1 cellular context compared by ENCODE assay signal in the genomic region with DNA sequence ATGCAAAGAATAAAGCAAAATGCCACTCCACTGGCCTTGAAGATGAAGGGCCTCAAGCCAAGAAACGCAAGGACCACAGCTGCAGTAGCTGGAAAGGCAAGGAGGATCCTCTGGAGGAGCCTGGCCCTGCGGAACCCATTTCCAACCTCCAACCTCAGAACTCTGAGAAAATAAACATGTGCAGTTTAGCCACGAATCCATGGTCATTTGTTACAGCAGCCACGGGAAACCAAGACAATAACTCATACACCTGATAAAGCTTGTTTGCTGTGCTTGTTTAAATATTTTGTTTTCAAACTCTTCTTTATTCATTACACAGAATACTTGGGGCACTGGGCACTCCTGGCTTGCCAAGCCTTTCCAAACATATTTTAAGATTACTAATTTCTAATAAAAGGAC.
TF ChIP-seq lines count a peak whose summit lies in the region.

No MANE protein-coding gene starts in this region.

TF ChIP-seq in HepG2, 621 proteins besides CTCF, POLR2A, EP300 and RAD21 (continued from another document):
- TF ChIP-seq ZNF224 (CRISPR knock-in tag; IDR thresholded peaks at IDR 0.05) (no peak), ZNF207 (IDR thresholded peaks at IDR 0.05; ENCODE audit: borderline replicate concordance) (no peak), SRSF9 (IDR thresholded peaks at IDR 0.05; ENCODE audit: borderline replicate concordance, insufficient read depth, low read depth, low read length, poor library complexity, severe bottlenecking) (no peak), SOX13 (IDR thresholded peaks at IDR 0.05) (no peak), SOX13 (CRISPR knock-in tag; conservative IDR thresholded peaks at IDR 0.05 in 1 of 2, IDR thresholded peaks at IDR 0.05 in 1 of 2) (peak in 1 of 2 experiments; percentile 71; a peak in 2 of 4 replicates), ZNF12 (CRISPR knock-in tag; IDR thresholded peaks at IDR 0.05) (peak; percentile 91), ZNF780A (CRISPR knock-in tag; IDR thresholded peaks at IDR 0.05) (no peak), MIXL1 (CRISPR knock-in tag; IDR thresholded peaks at IDR 0.05) (no peak), ZFP36L1 (CRISPR knock-in tag; IDR thresholded peaks at IDR 0.05) (no peak)
- TF ChIP-seq, protein P1, sequence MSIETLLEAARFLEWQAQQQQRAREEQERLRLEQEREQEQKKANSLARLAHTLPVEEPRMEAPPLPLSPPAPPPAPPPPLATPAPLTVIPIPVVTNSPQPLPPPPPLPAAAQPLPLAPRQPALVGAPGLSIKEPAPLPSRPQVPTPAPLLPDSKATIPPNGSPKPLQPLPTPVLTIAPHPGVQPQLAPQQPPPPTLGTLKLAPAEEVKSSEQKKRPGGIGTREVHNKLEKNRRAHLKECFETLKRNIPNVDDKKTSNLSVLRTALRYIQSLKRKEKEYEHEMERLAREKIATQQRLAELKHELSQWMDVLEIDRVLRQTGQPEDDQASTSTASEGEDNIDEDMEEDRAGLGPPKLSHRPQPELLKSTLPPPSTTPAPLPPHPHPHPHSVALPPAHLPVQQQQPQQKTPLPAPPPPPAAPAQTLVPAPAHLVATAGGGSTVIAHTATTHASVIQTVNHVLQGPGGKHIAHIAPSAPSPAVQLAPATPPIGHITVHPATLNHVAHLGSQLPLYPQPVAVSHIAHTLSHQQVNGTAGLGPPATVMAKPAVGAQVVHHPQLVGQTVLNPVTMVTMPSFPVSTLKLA (IDR thresholded peaks at IDR 0.05): no peak
- TF ChIP-seq, protein P2, sequence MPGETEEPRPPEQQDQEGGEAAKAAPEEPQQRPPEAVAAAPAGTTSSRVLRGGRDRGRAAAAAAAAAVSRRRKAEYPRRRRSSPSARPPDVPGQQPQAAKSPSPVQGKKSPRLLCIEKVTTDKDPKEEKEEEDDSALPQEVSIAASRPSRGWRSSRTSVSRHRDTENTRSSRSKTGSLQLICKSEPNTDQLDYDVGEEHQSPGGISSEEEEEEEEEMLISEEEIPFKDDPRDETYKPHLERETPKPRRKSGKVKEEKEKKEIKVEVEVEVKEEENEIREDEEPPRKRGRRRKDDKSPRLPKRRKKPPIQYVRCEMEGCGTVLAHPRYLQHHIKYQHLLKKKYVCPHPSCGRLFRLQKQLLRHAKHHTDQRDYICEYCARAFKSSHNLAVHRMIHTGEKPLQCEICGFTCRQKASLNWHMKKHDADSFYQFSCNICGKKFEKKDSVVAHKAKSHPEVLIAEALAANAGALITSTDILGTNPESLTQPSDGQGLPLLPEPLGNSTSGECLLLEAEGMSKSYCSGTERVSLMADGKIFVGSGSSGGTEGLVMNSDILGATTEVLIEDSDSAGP (CRISPR knock-in tag; IDR thresholded peaks at IDR 0.05; ENCODE audit: borderline replicate concordance): no peak
- TF ChIP-seq, protein P3, sequence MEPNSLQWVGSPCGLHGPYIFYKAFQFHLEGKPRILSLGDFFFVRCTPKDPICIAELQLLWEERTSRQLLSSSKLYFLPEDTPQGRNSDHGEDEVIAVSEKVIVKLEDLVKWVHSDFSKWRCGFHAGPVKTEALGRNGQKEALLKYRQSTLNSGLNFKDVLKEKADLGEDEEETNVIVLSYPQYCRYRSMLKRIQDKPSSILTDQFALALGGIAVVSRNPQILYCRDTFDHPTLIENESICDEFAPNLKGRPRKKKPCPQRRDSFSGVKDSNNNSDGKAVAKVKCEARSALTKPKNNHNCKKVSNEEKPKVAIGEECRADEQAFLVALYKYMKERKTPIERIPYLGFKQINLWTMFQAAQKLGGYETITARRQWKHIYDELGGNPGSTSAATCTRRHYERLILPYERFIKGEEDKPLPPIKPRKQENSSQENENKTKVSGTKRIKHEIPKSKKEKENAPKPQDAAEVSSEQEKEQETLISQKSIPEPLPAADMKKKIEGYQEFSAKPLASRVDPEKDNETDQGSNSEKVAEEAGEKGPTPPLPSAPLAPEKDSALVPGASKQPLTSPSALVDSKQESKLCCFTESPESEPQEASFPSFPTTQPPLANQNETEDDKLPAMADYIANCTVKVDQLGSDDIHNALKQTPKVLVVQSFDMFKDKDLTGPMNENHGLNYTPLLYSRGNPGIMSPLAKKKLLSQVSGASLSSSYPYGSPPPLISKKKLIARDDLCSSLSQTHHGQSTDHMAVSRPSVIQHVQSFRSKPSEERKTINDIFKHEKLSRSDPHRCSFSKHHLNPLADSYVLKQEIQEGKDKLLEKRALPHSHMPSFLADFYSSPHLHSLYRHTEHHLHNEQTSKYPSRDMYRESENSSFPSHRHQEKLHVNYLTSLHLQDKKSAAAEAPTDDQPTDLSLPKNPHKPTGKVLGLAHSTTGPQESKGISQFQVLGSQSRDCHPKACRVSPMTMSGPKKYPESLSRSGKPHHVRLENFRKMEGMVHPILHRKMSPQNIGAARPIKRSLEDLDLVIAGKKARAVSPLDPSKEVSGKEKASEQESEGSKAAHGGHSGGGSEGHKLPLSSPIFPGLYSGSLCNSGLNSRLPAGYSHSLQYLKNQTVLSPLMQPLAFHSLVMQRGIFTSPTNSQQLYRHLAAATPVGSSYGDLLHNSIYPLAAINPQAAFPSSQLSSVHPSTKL (CRISPR knock-in tag; IDR thresholded peaks at IDR 0.05): 0 out of 2 replicates have a peak, but pooled peaks have one; percentile 9
- TF ChIP-seq, protein P4, sequence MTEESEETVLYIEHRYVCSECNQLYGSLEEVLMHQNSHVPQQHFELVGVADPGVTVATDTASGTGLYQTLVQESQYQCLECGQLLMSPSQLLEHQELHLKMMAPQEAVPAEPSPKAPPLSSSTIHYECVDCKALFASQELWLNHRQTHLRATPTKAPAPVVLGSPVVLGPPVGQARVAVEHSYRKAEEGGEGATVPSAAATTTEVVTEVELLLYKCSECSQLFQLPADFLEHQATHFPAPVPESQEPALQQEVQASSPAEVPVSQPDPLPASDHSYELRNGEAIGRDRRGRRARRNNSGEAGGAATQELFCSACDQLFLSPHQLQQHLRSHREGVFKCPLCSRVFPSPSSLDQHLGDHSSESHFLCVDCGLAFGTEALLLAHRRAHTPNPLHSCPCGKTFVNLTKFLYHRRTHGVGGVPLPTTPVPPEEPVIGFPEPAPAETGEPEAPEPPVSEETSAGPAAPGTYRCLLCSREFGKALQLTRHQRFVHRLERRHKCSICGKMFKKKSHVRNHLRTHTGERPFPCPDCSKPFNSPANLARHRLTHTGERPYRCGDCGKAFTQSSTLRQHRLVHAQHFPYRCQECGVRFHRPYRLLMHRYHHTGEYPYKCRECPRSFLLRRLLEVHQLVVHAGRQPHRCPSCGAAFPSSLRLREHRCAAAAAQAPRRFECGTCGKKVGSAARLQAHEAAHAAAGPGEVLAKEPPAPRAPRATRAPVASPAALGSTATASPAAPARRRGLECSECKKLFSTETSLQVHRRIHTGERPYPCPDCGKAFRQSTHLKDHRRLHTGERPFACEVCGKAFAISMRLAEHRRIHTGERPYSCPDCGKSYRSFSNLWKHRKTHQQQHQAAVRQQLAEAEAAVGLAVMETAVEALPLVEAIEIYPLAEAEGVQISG (CRISPR knock-in tag; IDR thresholded peaks at IDR 0.05): no peak
- TF ChIP-seq, protein P5, sequence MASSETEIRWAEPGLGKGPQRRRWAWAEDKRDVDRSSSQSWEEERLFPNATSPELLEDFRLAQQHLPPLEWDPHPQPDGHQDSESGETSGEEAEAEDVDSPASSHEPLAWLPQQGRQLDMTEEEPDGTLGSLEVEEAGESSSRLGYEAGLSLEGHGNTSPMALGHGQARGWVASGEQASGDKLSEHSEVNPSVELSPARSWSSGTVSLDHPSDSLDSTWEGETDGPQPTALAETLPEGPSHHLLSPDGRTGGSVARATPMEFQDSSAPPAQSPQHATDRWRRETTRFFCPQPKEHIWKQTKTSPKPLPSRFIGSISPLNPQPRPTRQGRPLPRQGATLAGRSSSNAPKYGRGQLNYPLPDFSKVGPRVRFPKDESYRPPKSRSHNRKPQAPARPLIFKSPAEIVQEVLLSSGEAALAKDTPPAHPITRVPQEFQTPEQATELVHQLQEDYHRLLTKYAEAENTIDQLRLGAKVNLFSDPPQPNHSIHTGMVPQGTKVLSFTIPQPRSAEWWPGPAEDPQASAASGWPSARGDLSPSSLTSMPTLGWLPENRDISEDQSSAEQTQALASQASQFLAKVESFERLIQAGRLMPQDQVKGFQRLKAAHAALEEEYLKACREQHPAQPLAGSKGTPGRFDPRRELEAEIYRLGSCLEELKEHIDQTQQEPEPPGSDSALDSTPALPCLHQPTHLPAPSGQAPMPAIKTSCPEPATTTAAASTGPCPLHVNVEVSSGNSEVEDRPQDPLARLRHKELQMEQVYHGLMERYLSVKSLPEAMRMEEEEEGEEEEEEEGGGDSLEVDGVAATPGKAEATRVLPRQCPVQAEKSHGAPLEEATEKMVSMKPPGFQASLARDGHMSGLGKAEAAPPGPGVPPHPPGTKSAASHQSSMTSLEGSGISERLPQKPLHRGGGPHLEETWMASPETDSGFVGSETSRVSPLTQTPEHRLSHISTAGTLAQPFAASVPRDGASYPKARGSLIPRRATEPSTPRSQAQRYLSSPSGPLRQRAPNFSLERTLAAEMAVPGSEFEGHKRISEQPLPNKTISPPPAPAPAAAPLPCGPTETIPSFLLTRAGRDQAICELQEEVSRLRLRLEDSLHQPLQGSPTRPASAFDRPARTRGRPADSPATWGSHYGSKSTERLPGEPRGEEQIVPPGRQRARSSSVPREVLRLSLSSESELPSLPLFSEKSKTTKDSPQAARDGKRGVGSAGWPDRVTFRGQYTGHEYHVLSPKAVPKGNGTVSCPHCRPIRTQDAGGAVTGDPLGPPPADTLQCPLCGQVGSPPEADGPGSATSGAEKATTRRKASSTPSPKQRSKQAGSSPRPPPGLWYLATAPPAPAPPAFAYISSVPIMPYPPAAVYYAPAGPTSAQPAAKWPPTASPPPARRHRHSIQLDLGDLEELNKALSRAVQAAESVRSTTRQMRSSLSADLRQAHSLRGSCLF (CRISPR knock-in tag; IDR thresholded peaks at IDR 0.05; ENCODE audit: borderline replicate concordance): no peak
- TF ChIP-seq, protein P6, sequence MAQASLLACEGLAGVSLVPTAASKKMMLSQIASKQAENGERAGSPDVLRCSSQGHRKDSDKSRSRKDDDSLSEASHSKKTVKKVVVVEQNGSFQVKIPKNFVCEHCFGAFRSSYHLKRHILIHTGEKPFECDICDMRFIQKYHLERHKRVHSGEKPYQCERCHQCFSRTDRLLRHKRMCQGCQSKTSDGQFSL (CRISPR knock-in tag; IDR thresholded peaks at IDR 0.05): no peak
